In genomic region chr20:58395604-58396003, GRCh38 we compare ENCODE assay signal across 19 cellular contexts.
"Had no signal": no experiment of that assay in that cellular context is flagged by ENCODE, and none has a peak within 500 bp of the region (broad histone marks: within the 10 kb centered on the region; RNA-seq: fewer than 3 reads in every experiment).

No MANE protein-coding gene starts in this region.

- H3K9me2 ChIP-seq: SK-N-SH had no signal

- H3K4me2 ChIP-seq: SK-N-SH had no signal

- H3K27me3 ChIP-seq: MG63 had no signal

- H3K9me3 ChIP-seq: MG63, SK-N-SH had no signal

- DNase-seq: KBM-7, MG63, NCI-H1092 treated with DMSO at 0.1 percent for 48 hours, NCI-H1436, NCI-H187, NCI-H2029, NCI-H2081 treated with DMSO at 0.1 percent for 48 hours, NCI-H2171, NCI-H226, NCI-H446, NCI-H510A, NCI-H524 treated with DMSO at 0.1 percent for 48 hours, NCI-H69, NCI-H774, RPMI8226, SHP77, SK-N-SH, SW 1271 had no signal

- H3K27ac ChIP-seq: HL-60 had no signal

- H3K9ac ChIP-seq: SK-N-SH had no signal

- H3K4me3 ChIP-seq: MG63 had no signal
